9 cellular contexts compared by ENCODE assay signal in genomic region chr4:2849267-2850140, GRCh38. TPM values are rescaled to one million over a fixed set of nuclear protein-coding genes. Genes with fewer than 3 reads are reported as not detected.
DNase-seq lines count a peak whose midpoint lies in the region; ATAC-seq, FAIRE-seq and TF ChIP-seq lines count a peak whose summit lies in the region.
"Had no signal": no experiment of that assay in that cellular context is flagged by ENCODE, and none has a peak within 500 bp of the region (broad histone marks: within the 10 kb centered on the region; RNA-seq: fewer than 3 reads in every experiment).

No MANE protein-coding gene starts in this region.

- intact Hi-C loops in Right ventricle myocardium superior (cut with DNase I) (loop anchor here (10.0 kb wide), 1 partner anchor 85 kb away; no protein-coding TSS in a partner anchor), upper lobe of right lung (cut with DNase I) (loop anchor here (10.0 kb wide), 2 partner anchors 85 kb away; no protein-coding TSS in a partner anchor)

- no peaks in the 10 kb centered on the region for H3K27me3 ChIP-seq in right atrium auricular region
- H3K27me3 ChIP-seq in upper lobe of right lung = no peaks in the 10 kb centered on the region

- DNase-seq in right atrium auricular region (ENCODE audit: low spot score) (no peak), Right ventricle myocardium superior (no peak), upper lobe of right lung (no peak), GM19239 (ENCODE audit: insufficient read length, low spot score) (no peak)
- no peak for DNase-seq in central memory CD8-positive, alpha-beta T cell (ENCODE audit: low spot score in 2 of 2)
- DNase-seq: C1 segment of cervical spinal cord had no signal

- peaks cover 68% of the 10 kb centered on the region for H3K4me1 Mint-ChIP-seq in central memory CD8-positive, alpha-beta T cell

- no peak overlapping the region for H3K4me3 Mint-ChIP-seq in central memory CD8-positive, alpha-beta T cell

- peaks cover 0 to 81% of the 10 kb centered on the region in 2 donors for H3K4me1 ChIP-seq in right atrium auricular region
- H3K4me1 ChIP-seq in mesodermal cell (ENCODE audit: control insufficient read depth, insufficient read depth, low read length, poor library complexity, severe bottlenecking) = no peaks in the 10 kb centered on the region
- peaks cover 86% of the 10 kb centered on the region for H3K4me1 ChIP-seq in upper lobe of right lung

- H3K9me3 ChIP-seq in right atrium auricular region = no peaks in the 10 kb centered on the region
- H3K9me3 ChIP-seq in mesodermal cell (ENCODE audit: control insufficient read depth, low read length) = no peaks in the 10 kb centered on the region
- no peaks in the 10 kb centered on the region for H3K9me3 ChIP-seq in upper lobe of right lung

- H3K4me3 ChIP-seq in right atrium auricular region (no peak overlapping the region), mesodermal cell (ENCODE audit: extremely low read depth, insufficient read depth, low read length, poor library complexity, severe bottlenecking) (no peak overlapping the region), upper lobe of right lung (no peak overlapping the region)

- 86 to 98% methylated on average over 5 to 6 of the region's 9 CpGs for WGBS in mesodermal cell (ENCODE audit: insufficient coverage in 2 of 2), 2 experiments

- H3K27ac ChIP-seq in right atrium auricular region = peak overlapping the region; percentile 4 to 26
- peak overlapping the region; percentile 41 for H3K27ac ChIP-seq in mesodermal cell (ENCODE audit: low read depth, low read length, severe bottlenecking)
- peak overlapping the region; percentile 26 for H3K27ac ChIP-seq in upper lobe of right lung

- peak overlapping the region; percentile 6 for H3K27ac Mint-ChIP-seq in central memory CD8-positive, alpha-beta T cell (ENCODE audit: low read depth)

- H3K27me3 Mint-ChIP-seq in central memory CD8-positive, alpha-beta T cell = no peaks in the 10 kb centered on the region

- H3K36me3 ChIP-seq in right atrium auricular region (peaks cover 9% of the 10 kb centered on the region), mesodermal cell (ENCODE audit: control insufficient read depth, insufficient read depth, low read length) (peaks cover 23% of the 10 kb centered on the region), upper lobe of right lung (peaks cover 11% of the 10 kb centered on the region)

- TF ChIP-seq CTCF in right atrium auricular region (IDR thresholded peaks at IDR 0.05) = no peak
- no peak for TF ChIP-seq CTCF in upper lobe of right lung (IDR thresholded peaks at IDR 0.05)

- FAIRE-seq in GM19239 (lab: Jason Lieb, UNC) = no peak

- peaks cover 21% of the 10 kb centered on the region for H3K36me3 Mint-ChIP-seq in central memory CD8-positive, alpha-beta T cell (ENCODE audit: insufficient read depth)

- H3K9me3 Mint-ChIP-seq in central memory CD8-positive, alpha-beta T cell = no peaks in the 10 kb centered on the region

- ATAC-seq in Right ventricle myocardium superior (ENCODE audit: poor library complexity) (no peak), upper lobe of right lung (peak; percentile 41), HG03175 (IDR thresholded peaks at IDR 0.05; ENCODE audit: unreplicated experiment) (no peak), GM21619 (IDR thresholded peaks at IDR 0.05; ENCODE audit: unreplicated experiment) (no peak)
- no peak for ATAC-seq in central memory CD8-positive, alpha-beta T cell (replicated peaks; ENCODE audit: extremely low read depth, poor library complexity, severe bottlenecking)

RNA-seq across cellular contexts. Expression of gene ADD1, which starts 5.9 kb away (rescaled TPM):
- 100 to 1,000 TPM; 171 to 196 TPM for total RNA-seq in right atrium auricular region
- 217 TPM for total RNA-seq in Right ventricle myocardium superior
- polyA plus RNA-seq in mesodermal cell (2013, experiment 1 of 2) = 224 TPM
- 206 TPM for polyA plus RNA-seq in mesodermal cell (2013, experiment 2 of 2)
- 286 TPM for total RNA-seq in upper lobe of right lung

RNA-seq across cellular contexts. Expression of gene SH3BP2, which starts 56.6 kb away (rescaled TPM):
- total RNA-seq in right atrium auricular region = 10 to 100 TPM; 20.1 to 25.2 TPM
- total RNA-seq in Right ventricle myocardium superior = 24.9 TPM
- 26.8 TPM for polyA plus RNA-seq in mesodermal cell (2013, experiment 1 of 2)
- polyA plus RNA-seq in mesodermal cell (2013, experiment 2 of 2) = 19.3 TPM
- total RNA-seq in upper lobe of right lung = 99.0 TPM
